26 cellular contexts compared by ENCODE assay signal in the genomic region with DNA sequence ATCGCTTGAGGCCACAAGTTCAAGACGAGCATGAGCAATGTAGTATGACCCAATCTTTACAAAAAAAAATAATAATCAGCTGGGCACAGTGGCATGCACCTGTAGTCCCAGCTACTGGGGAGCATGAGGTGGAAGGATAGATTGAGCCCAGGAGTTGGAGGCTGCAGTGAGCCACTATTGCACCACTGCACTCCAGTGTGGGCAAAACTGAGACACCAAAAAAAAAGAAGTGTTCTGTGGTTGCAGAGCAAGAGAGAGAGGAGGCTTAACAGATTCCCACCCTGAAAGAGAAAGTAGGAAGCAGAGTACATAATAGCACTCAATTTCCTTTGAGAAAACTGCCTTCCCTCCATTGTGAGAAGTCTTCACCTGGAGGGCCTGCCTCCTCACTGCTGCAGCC. TPM values are rescaled to one million over a fixed set of nuclear protein-coding genes. Genes with fewer than 3 reads are reported as not detected.
DNase-seq lines count a peak whose midpoint lies in the region; ATAC-seq and TF ChIP-seq lines count a peak whose summit lies in the region.
"Had no signal": no experiment of that assay in that cellular context is flagged by ENCODE, and none has a peak within 500 bp of the region (broad histone marks: within the 10 kb centered on the region; RNA-seq: fewer than 3 reads in every experiment).

No MANE protein-coding gene starts in this region.

- no peaks in the 10 kb centered on the region for H3K79me2 ChIP-seq in KMS-11 (ENCODE audit: insufficient read depth, low read depth)

- TF ChIP-seq CTCF in KMS-11 (conservative IDR thresholded peaks at IDR 0.05; ENCODE audit: low read depth, low read length) (no peak; the same call in 1 of the 2 replicates), BE2C (IDR thresholded peaks at IDR 0.05; ENCODE audit: low read depth, low read length) (no peak)

- no peaks in the 10 kb centered on the region for H3K36me3 ChIP-seq in KMS-11 (ENCODE audit: insufficient read depth)
- peaks cover 3% of the 10 kb centered on the region; the same call in 1 of the 2 replicates for H3K36me3 ChIP-seq in BE2C

- peak overlapping the region; percentile 26; the same call in 1 of the 2 replicates for H3K4me2 ChIP-seq in KMS-11

- peak; percentile 37 for ATAC-seq in GM19395 (IDR thresholded peaks at IDR 0.05; ENCODE audit: unreplicated experiment)
- ATAC-seq in GM21786 (IDR thresholded peaks at IDR 0.05; ENCODE audit: unreplicated experiment) = peak; percentile 66
- ATAC-seq in T-helper 17 cell = no peak
- ATAC-seq in GM18868 (IDR thresholded peaks at IDR 0.05; ENCODE audit: unreplicated experiment) = no peak
- ATAC-seq: activated CD8-positive, alpha-beta T cell treated with anti-CD3 and anti-CD28 coated beads for 36 hours; naive thymus-derived CD4-positive, alpha-beta T cell; Panc1; stimulated activated naive B cell treated with anti-CD40 and anti-IgM and Interleukin-4, amounts not matched to agents 10 μg/mL and 1 μg/mL and 100 μg/mL, for 72 hours; T-cell had no signal

- H3K9me3 ChIP-seq in T-helper 17 cell (ENCODE audit: control insufficient read depth, low read length, poor library complexity, severe bottlenecking) = no peaks in the 10 kb centered on the region
- no peaks in the 10 kb centered on the region for H3K9me3 ChIP-seq in BE2C
- H3K9me3 ChIP-seq: left ventricle myocardium inferior, SJCRH30, spleen had no signal

- no peaks in the 10 kb centered on the region for H4K20me1 ChIP-seq in KMS-11 (ENCODE audit: insufficient read depth)

- DNase-seq in T-helper 17 cell (no peak), SK-N-DZ (ENCODE audit: low spot score) (no peak), putamen (ENCODE audit: low spot score) (no peak), BE2C (no peak)
- DNase-seq: activated CD4-positive, CD25-positive, alpha-beta regulatory T cell treated with anti-CD3 and anti-CD28 coated beads, Interleukin-2, amount 50 U/mL, for 72 hours; activated CD8-positive, alpha-beta T cell treated with anti-CD3 and anti-CD28 coated beads for 36 hours; activated naive CD8-positive, alpha-beta T cell treated with anti-CD3 and anti-CD28 coated beads, Interleukin-2, amount 10 ng/mL, durations not matched to agents 7 days and 5 days; C1 segment of cervical spinal cord; central memory CD4-positive, alpha-beta T cell; H7; left ventricle myocardium inferior; naive thymus-derived CD4-positive, alpha-beta T cell; NCI-H1105 treated with DMSO at 0.1 percent for 48 hours; NCI-H2029; NCI-H226; NCI-H82; SJCRH30; spleen; stimulated activated CD4-positive, alpha-beta T cell treated with anti-CD3 and anti-CD28 coated beads, Interleukin-4, amount 100 ng/mL, for 1 hour; stimulated activated naive B cell treated with anti-CD40 and anti-IgM and Interleukin-4, amounts not matched to agents 10 μg/mL and 1 μg/mL and 100 μg/mL, for 72 hours; T-cell had no signal

- H3K4me1 ChIP-seq in KMS-11 (ENCODE audit: low read depth, poor library complexity, severe bottlenecking) (peaks cover 44% of the 10 kb centered on the region), BE2C (no peaks in the 10 kb centered on the region)

- no peak overlapping the region for H3K27ac ChIP-seq in KMS-11
- H3K27ac ChIP-seq: left ventricle myocardium inferior, SJCRH30, spleen had no signal

- H3K27me3 Mint-ChIP-seq in T-helper 17 cell = peaks cover 11% of the 10 kb centered on the region
- H3K27me3 Mint-ChIP-seq: activated CD8-positive, alpha-beta T cell treated with anti-CD3 and anti-CD28 coated beads for 36 hours; T-cell had no signal

- H3K4me1 Mint-ChIP-seq in T-helper 17 cell = peaks cover under 1% of the 10 kb centered on the region
- H3K4me1 Mint-ChIP-seq: stimulated activated naive B cell treated with anti-CD40 and anti-IgM and Interleukin-4, amounts not matched to agents 10 μg/mL and 1 μg/mL and 100 μg/mL, for 72 hours; T-cell had no signal

- H3K4me3 Mint-ChIP-seq in T-helper 17 cell = no peak overlapping the region
- H3K4me3 Mint-ChIP-seq: activated CD8-positive, alpha-beta T cell treated with anti-CD3 and anti-CD28 coated beads for 36 hours; activated naive CD8-positive, alpha-beta T cell treated with anti-CD3 and anti-CD28 coated beads, Interleukin-2, amount 10 ng/mL, durations not matched to agents 7 days and 5 days; naive thymus-derived CD4-positive, alpha-beta T cell; stimulated activated naive B cell treated with anti-CD40 and anti-IgM and Interleukin-4, amounts not matched to agents 10 μg/mL and 1 μg/mL and 100 μg/mL, for 72 hours; T-cell had no signal

- no peaks in the 10 kb centered on the region for H3K27me3 ChIP-seq in KMS-11 (ENCODE audit: insufficient read depth, low read depth)
- H3K27me3 ChIP-seq in BE2C = no peaks in the 10 kb centered on the region
- H3K27me3 ChIP-seq: SJCRH30, spleen had no signal

- no peak overlapping the region for H3K9ac ChIP-seq in KMS-11

- no peak overlapping the region for H2AFZ ChIP-seq in KMS-11 (ENCODE audit: low read depth)

- H3K36me3 Mint-ChIP-seq in T-helper 17 cell (ENCODE audit: low read depth) = no peaks in the 10 kb centered on the region
- H3K36me3 Mint-ChIP-seq: activated naive CD8-positive, alpha-beta T cell treated with anti-CD3 and anti-CD28 coated beads, Interleukin-2, amount 10 ng/mL, durations not matched to agents 7 days and 5 days; stimulated activated naive B cell treated with anti-CD40 and anti-IgM and Interleukin-4, amounts not matched to agents 10 μg/mL and 1 μg/mL and 100 μg/mL, for 72 hours; T-cell had no signal

- H3K4me3 ChIP-seq in KMS-11 (IDR thresholded peaks at IDR 0.05; ENCODE audit: insufficient read depth, low read depth, low read length) (no peak overlapping the region), BE2C (ENCODE audit: low read depth, low read length) (no peak overlapping the region)
- H3K4me3 ChIP-seq: left ventricle myocardium inferior, SJCRH30, spleen had no signal

- H3K27ac Mint-ChIP-seq in T-helper 17 cell = peak overlapping the region; percentile 73
- H3K27ac Mint-ChIP-seq: activated CD8-positive, alpha-beta T cell treated with anti-CD3 and anti-CD28 coated beads for 36 hours; activated naive CD8-positive, alpha-beta T cell treated with anti-CD3 and anti-CD28 coated beads, Interleukin-2, amount 10 ng/mL, durations not matched to agents 7 days and 5 days; stimulated activated naive B cell treated with anti-CD40 and anti-IgM and Interleukin-4, amounts not matched to agents 10 μg/mL and 1 μg/mL and 100 μg/mL, for 72 hours; T-cell had no signal

RNA-seq across cellular contexts. Expression of a gene that starts 52.6 kb away (rescaled TPM):
- 1 to 10 TPM in 1 of 2 donors, under 1 TPM in 1; 0.91 to 2.1 TPM for total RNA-seq in T-helper 17 cell
- 49.7 and 61.1 TPM in 2 replicates for polyA plus RNA-seq in SK-N-DZ (2014; cell fraction: cytosol; rRNA removed)
- polyA plus RNA-seq in SK-N-DZ (2014; cell fraction: nucleus; rRNA removed) = 54.0 and 60.3 TPM in 2 replicates
- polyA plus RNA-seq in BE2C (2012; ENCODE audit: insufficient read depth, insufficient read length, low read depth) = 76.0 TPM

RNA-seq across cellular contexts. Expression of a gene that starts 58.3 kb away (rescaled TPM):
- 10 to 100 TPM; 20.8 to 26.4 TPM for total RNA-seq in T-helper 17 cell
- polyA plus RNA-seq in SK-N-DZ (2014; cell fraction: cytosol; rRNA removed) = 14.2 and 30.8 TPM in 2 replicates
- 7.9 and 14.9 TPM in 2 replicates for polyA plus RNA-seq in SK-N-DZ (2014; cell fraction: nucleus; rRNA removed)
- polyA plus RNA-seq in BE2C (2012; ENCODE audit: insufficient read depth, insufficient read length, low read depth) = 136 TPM

Comparison
In these comparisons a context has a peak if more than half of its experiments do, and no peak if none do; other contexts are left out.
1. ATAC-seq: peak in GM19395 (single experiment) and GM21786 (single experiment); none in T-helper 17 cell (single experiment) and GM18868 (single experiment).